In the genomic region with DNA sequence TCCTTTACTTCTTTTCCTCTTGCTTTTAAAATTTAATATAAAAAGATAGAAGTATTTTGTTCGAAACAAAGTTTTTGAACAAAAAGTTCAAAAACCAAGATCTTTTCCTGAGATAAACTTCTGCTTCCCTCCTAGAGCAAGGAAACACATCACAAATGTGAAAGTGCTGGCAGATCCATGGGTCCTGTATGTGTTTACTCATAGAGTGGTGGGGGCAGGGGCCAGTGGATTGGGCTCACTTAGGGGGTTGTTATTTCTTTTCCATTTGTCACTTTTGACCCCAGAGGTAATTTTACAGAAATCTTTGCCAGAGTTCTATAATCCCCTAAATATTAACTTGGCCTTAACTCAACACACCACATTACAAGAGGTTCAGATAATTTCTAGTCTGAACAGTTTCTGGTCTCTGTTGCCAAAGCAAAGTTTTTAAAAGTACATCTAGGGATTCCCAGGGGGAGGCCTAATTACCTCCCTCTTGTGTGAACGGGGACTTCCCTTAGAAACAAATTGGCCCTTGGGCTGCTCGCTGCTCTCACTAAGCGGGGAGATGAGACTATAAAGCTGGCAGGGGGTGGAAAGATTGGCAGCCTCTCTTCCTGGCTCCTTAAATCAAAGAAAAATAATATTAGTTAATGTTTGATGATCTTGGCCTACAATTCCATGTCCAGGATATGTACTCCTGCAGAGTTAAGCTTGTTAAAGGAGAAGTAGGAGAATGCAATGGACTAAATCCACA, we compare ENCODE assay signal across 18 cellular contexts.
DNase-seq lines count a peak whose midpoint lies in the region; ATAC-seq and TF ChIP-seq lines count a peak whose summit lies in the region.
"Had no signal": no experiment of that assay in that cellular context is flagged by ENCODE, and none has a peak within 500 bp of the region (broad histone marks: within the 10 kb centered on the region; RNA-seq: fewer than 3 reads in every experiment).

No MANE protein-coding gene starts in this region.

- TF ChIP-seq POLR2A in thyroid gland (IDR thresholded peaks at IDR 0.05) = no peak
- TF ChIP-seq POLR2A in suprapubic skin (IDR thresholded peaks at IDR 0.05) = no peak

- peak; percentile 60 for ATAC-seq in Right ventricle myocardium inferior
- ATAC-seq: gastroesophageal sphincter; naive thymus-derived CD8-positive, alpha-beta T cell had no signal

- H3K27me3 ChIP-seq in right atrium auricular region (no peaks in the 10 kb centered on the region), thyroid gland (no peaks in the 10 kb centered on the region), suprapubic skin (no peaks in the 10 kb centered on the region)
- H3K27me3 ChIP-seq: gastroesophageal sphincter had no signal

- H3K4me1 ChIP-seq in right atrium auricular region (peaks cover 0 to 8% of the 10 kb centered on the region in 2 donors), thyroid gland (no peaks in the 10 kb centered on the region), suprapubic skin (peaks cover 8% of the 10 kb centered on the region)
- H3K4me1 ChIP-seq: gastroesophageal sphincter had no signal

- TF ChIP-seq EP300 in suprapubic skin (IDR thresholded peaks at IDR 0.05) = no peak

- H3K4me3 ChIP-seq in right atrium auricular region (no peak overlapping the region), astrocyte of the spinal cord (ENCODE audit: low read depth, low read length) (no peak overlapping the region), thyroid gland (replicated peaks in 1 of 3) (no peak overlapping the region), suprapubic skin (no peak overlapping the region)
- H3K4me3 ChIP-seq: dorsolateral prefrontal cortex, gastroesophageal sphincter, smooth muscle cell, thoracic aorta had no signal

- in situ Hi-C loops in astrocyte of the spinal cord (cut with HindIII; ENCODE audit: low sequenced_read_pairs) = no loop called here

- intact Hi-C loops in Right ventricle myocardium inferior (cut with DNase I) (no loop called here), thyroid gland (cut with DNase I) (no loop called here)

- WGBS in thyroid gland, 2 donors = 49 to 70% methylated on average over 4 of the region's 4 CpGs
- WGBS in suprapubic skin = 44% methylated on average over 4 of the region's 4 CpGs

- H3K36me3 ChIP-seq in right atrium auricular region (no peaks in the 10 kb centered on the region), thyroid gland (no peaks in the 10 kb centered on the region), suprapubic skin (no peaks in the 10 kb centered on the region)
- H3K36me3 ChIP-seq: gastroesophageal sphincter, thoracic aorta had no signal

- H3K9me3 ChIP-seq in right atrium auricular region (no peaks in the 10 kb centered on the region), thyroid gland (no peaks in the 10 kb centered on the region), suprapubic skin (no peaks in the 10 kb centered on the region)
- H3K9me3 ChIP-seq: gastroesophageal sphincter, thoracic aorta had no signal

- no peak overlapping the region for H3K27ac ChIP-seq in right atrium auricular region
- H3K27ac ChIP-seq in thyroid gland = no peak overlapping the region
- no peak overlapping the region for H3K27ac ChIP-seq in suprapubic skin
- H3K27ac ChIP-seq: dorsolateral prefrontal cortex, gastroesophageal sphincter, thoracic aorta had no signal

- TF ChIP-seq CTCF in right atrium auricular region (IDR thresholded peaks at IDR 0.05) (no peak), astrocyte of the spinal cord (IDR thresholded peaks at IDR 0.05; ENCODE audit: low read depth, low read length) (no peak), thyroid gland (IDR thresholded peaks at IDR 0.05) (no peak), suprapubic skin (IDR thresholded peaks at IDR 0.05) (no peak)

- DNase-seq in Right ventricle myocardium inferior (ENCODE audit: missing footprints) (no peak), right atrium auricular region (ENCODE audit: low spot score) (no peak), astrocyte of the spinal cord (ENCODE audit: low read depth, low spot score) (peak; percentile 81), kidney glomerular epithelial cell (lab: John Stamatoyannopoulos, UW) (peak; percentile 71), thyroid gland (no peak), NCI-H1436 treated with DMSO at 0.1 percent for 48 hours (lab: John Stamatoyannopoulos, UW) (no peak), suprapubic skin (ENCODE audit: low spot score in 2 of 2) (no peak)
- DNase-seq in activated CD8-positive, alpha-beta memory T cell treated with anti-CD3 and anti-CD28 coated beads, Interleukin-2, amount 50 U/mL, for 48 hours = no peak
- DNase-seq: activated CD4-positive, CD25-positive, alpha-beta regulatory T cell; activated CD8-positive, alpha-beta memory T cell treated with anti-CD3 and anti-CD28 coated beads, Interleukin-2, amount 50 U/mL, for 4 hours; dorsolateral prefrontal cortex; IMR-90; islet precursor cell; naive thymus-derived CD8-positive, alpha-beta T cell; NCI-H187 had no signal

Comparison
In these comparisons a context has a peak if more than half of its experiments do, and no peak if none do; other contexts are left out.
1. DNase-seq: peak in astrocyte of the spinal cord (single experiment) and kidney glomerular epithelial cell (single experiment); none in Right ventricle myocardium inferior (single experiment), right atrium auricular region (single experiment), thyroid gland (0 of 2), NCI-H1436 treated with DMSO at 0.1 percent for 48 hours (single experiment), suprapubic skin (0 of 2) and activated CD8-positive, alpha-beta memory T cell treated with anti-CD3 and anti-CD28 coated beads, Interleukin-2, amount 50 U/mL, for 48 hours (single experiment).